In genomic region chr15:77504310-77504709, GRCh38 we compare ENCODE assay signal across 11 cellular contexts.
DNase-seq lines count a peak whose midpoint lies in the region; ATAC-seq lines count a peak whose summit lies in the region.
"Had no signal": no experiment of that assay in that cellular context is flagged by ENCODE, and none has a peak within 500 bp of the region (broad histone marks: within the 10 kb centered on the region; RNA-seq: fewer than 3 reads in every experiment).

No MANE protein-coding gene starts in this region.

- intact Hi-C loops in posterior cingulate gyrus (cut with DNase I) = no loop called here

- DNase-seq in GF-D8 (lab: John Stamatoyannopoulos, UW) (peak; percentile 13), NCI-H2107 (lab: John Stamatoyannopoulos, UW) (peak; percentile 60), SHP77 treated with DMSO at 0.1 percent for 48 hours (lab: John Stamatoyannopoulos, UW) (peak; percentile 75), posterior cingulate gyrus (peak in 6 of 10 donors; percentile 39 to 84 (median 45)), NK-92 (lab: John Stamatoyannopoulos, UW; ENCODE audit: unreplicated experiment) (no peak)
- no peak for DNase-seq in stimulated activated naive CD4-positive, alpha-beta T cell (lab: John Stamatoyannopoulos, UW)
- DNase-seq: activated CD8-positive, alpha-beta memory T cell treated with anti-CD3 and anti-CD28 coated beads for 24 hours; CD4-positive, CD25-positive, alpha-beta regulatory T cell; GM23248 had no signal

- ATAC-seq in activated CD4-positive, CD25-positive, alpha-beta regulatory T cell treated with anti-CD3 and anti-CD28 coated beads, Interleukin-2, amount 50 U/mL, for 24 hours = no peak
- no peak for ATAC-seq in HG03280 (IDR thresholded peaks at IDR 0.05; ENCODE audit: unreplicated experiment)

Comparison
In these comparisons a context has a peak if more than half of its experiments do, and no peak if none do; other contexts are left out.
1. DNase-seq: peak in GF-D8 (single experiment), NCI-H2107 (single experiment), SHP77 treated with DMSO at 0.1 percent for 48 hours (single experiment) and posterior cingulate gyrus (6 of 10); none in NK-92 (single experiment) and stimulated activated naive CD4-positive, alpha-beta T cell (0 of 6).